ENCODE assay signal across 8 cellular contexts in genomic region chr22:49855491-49855911, GRCh38. TPM values are rescaled to one million over a fixed set of nuclear protein-coding genes. Genes with fewer than 3 reads are reported as not detected.
DNase-seq lines count a peak whose midpoint lies in the region; ATAC-seq, FAIRE-seq and TF ChIP-seq lines count a peak whose summit lies in the region.

No MANE protein-coding gene starts in this region.

- H3K4me2 ChIP-seq in PC-9 = peak overlapping the region; percentile 87

- peak overlapping the region; percentile 92 for H3K4me3 ChIP-seq in GM06990 (replicated peaks; ENCODE audit: low read depth, low read length)
- H3K4me3 ChIP-seq in PC-9 = peak overlapping the region; percentile 70
- H3K4me3 ChIP-seq in pancreas = peak overlapping the region in 2 of 4 donors; percentile 49 to 65

- H3K9me3 ChIP-seq in PC-9 (ENCODE audit: insufficient read depth, low read depth) (no peaks in the 10 kb centered on the region), pancreas (no peaks in the 10 kb centered on the region)

- FAIRE-seq in pancreas (lab: Jason Lieb, UNC) = no peak

- H3K27me3 Mint-ChIP-seq in effector memory CD8-positive, alpha-beta T cell = peaks cover 0 to 3% of the 10 kb centered on the region in 2 donors

- TF ChIP-seq CTCF in GM06990 (IDR thresholded peaks at IDR 0.05; ENCODE audit: insufficient read depth, low read length, poor library complexity, severe bottlenecking) (no peak), PC-9 (conservative IDR thresholded peaks at IDR 0.05) (no peak), pancreas (IDR thresholded peaks at IDR 0.05) (no peak)

- no peaks in the 10 kb centered on the region for H3K9me2 ChIP-seq in PC-9 (ENCODE audit: insufficient read depth)

- peaks cover 63% of the 10 kb centered on the region for H3K79me2 ChIP-seq in PC-9 (ENCODE audit: low read depth)

- H2AFZ ChIP-seq in PC-9 = no peak overlapping the region

- H3K4me3 Mint-ChIP-seq in effector memory CD8-positive, alpha-beta T cell = peak overlapping the region; percentile 98 to 99

- WGBS in pancreas, 2 donors = 11 to 19% methylated on average over 8 of the region's 8 CpGs

- H3K27me3 ChIP-seq in GM06990 (replicated peaks; ENCODE audit: control insufficient read depth, insufficient read depth, low read length) (peaks cover 1% of the 10 kb centered on the region; the same call in 1 of the 2 replicates), PC-9 (ENCODE audit: insufficient read depth, low read depth) (no peaks in the 10 kb centered on the region), pancreas (no peaks in the 10 kb centered on the region)

- H3K4me1 Mint-ChIP-seq in effector memory CD8-positive, alpha-beta T cell (ENCODE audit: low read depth in 2 of 2) = peaks cover 33 to 46% of the 10 kb centered on the region in 2 donors

- BruUV-seq in PC-9 (replicated peaks; lab: Mats Ljungman, UMichigan) = no TSS peak

- POLR2A ChIA-PET in PC-9 (lab: Charles Lee; ENCODE audit: unreplicated experiment) = interaction anchor here (0.6 to 1.0 kb wide), 3 partner anchors 29 to 196 kb away, joined by 3 to 5 read pairs (median 4); no protein-coding TSS in a partner anchor

- CTCF ChIA-PET in PC-9 (lab: Charles Lee) = interaction anchor here (0.5 to 0.6 kb wide), 2 partner anchors 30 to 469 kb away, joined by 4 to 5 read pairs; no protein-coding TSS in a partner anchor

- peak overlapping the region; percentile 95 to 96 for H3K27ac Mint-ChIP-seq in effector memory CD8-positive, alpha-beta T cell

- H4K20me1 ChIP-seq in PC-9 (ENCODE audit: insufficient read depth) = peaks cover 49% of the 10 kb centered on the region

- H3K4me1 ChIP-seq in PC-9 (replicated peaks; ENCODE audit: insufficient read depth) (peaks cover 21% of the 10 kb centered on the region), pancreas (peaks cover 4 to 16% (median 11%) of the 10 kb centered on the region in 3 donors)

- no peaks in the 10 kb centered on the region for H3K9me3 Mint-ChIP-seq in effector memory CD8-positive, alpha-beta T cell

- ATAC-seq in effector memory CD8-positive, alpha-beta T cell (replicated peaks) = no peak
- ATAC-seq in pancreas (peak in 1 of 4 donors; percentile 2), GM19455 (IDR thresholded peaks at IDR 0.05; ENCODE audit: unreplicated experiment) (no peak), HG03571 (IDR thresholded peaks at IDR 0.05; ENCODE audit: unreplicated experiment) (no peak)

- peak overlapping the region; percentile 18 for H3K27ac ChIP-seq in PC-9
- peak overlapping the region in 3 of 4 donors; percentile 5 to 65 (median 30) for H3K27ac ChIP-seq in pancreas

- peaks cover 7% of the 10 kb centered on the region for H3K36me3 Mint-ChIP-seq in effector memory CD8-positive, alpha-beta T cell (ENCODE audit: insufficient read depth)

- intact Hi-C loops in PC-9 (cut with micrococcal nuclease; ENCODE audit: unreplicated experiment) (loop anchor here (2.0 kb wide), 2 partner anchors 29 to 59 kb away; partner anchors contain the start of gene BRD1), pancreas (cut with DNase I) (no loop called here)

- H3K36me3 ChIP-seq in GM06990 (ENCODE audit: control insufficient read depth, insufficient read depth, low read length) = no peaks in the 10 kb centered on the region; the same call in 1 of the 2 replicates
- H3K36me3 ChIP-seq in PC-9 (ENCODE audit: low read depth) = no peaks in the 10 kb centered on the region
- H3K36me3 ChIP-seq in pancreas = no peaks in the 10 kb centered on the region

- DNase-seq in GM06990 (ENCODE audit: extremely low read depth, insufficient read length) (no peak), PC-9 (peak; percentile 50 to 65), pancreas (peak in 2 of 6 donors; percentile 27 to 46), SKM-1 treated with dmso at 0.1 percent for 144 hours (lab: John Stamatoyannopoulos, UW; ENCODE audit: unreplicated experiment) (no peak)
- DNase-seq in effector memory CD8-positive, alpha-beta T cell = no peak
- DNase-seq in stimulated activated CD4-positive, alpha-beta T cell treated with anti-CD3 and anti-CD28 coated beads, Interleukin-4, amount 100 ng/mL, for 1 hour = no peak

- peaks cover 34% of the 10 kb centered on the region; the same call in 1 of the 2 replicates for H3F3A ChIP-seq in PC-9 (ENCODE audit: insufficient read depth, low read depth)

RNA-seq across cellular contexts. Expression of gene ZBED4, which starts 1.9 kb away (rescaled TPM):
- total RNA-seq in PC-9 (2021) (18.2 and 21.4 TPM in 2 replicates), pancreas (1 to 10 TPM; 3.7 to 7.2 (median 5.5) TPM)
- polyA plus RNA-seq in pancreas = 1 to 10 TPM; 2.4 to 3.2 TPM

RNA-seq across cellular contexts. Expression of gene BRD1, which starts 27.8 kb away (rescaled TPM):
- 28.5 and 30.9 TPM in 2 replicates for total RNA-seq in PC-9 (2021)
- 10 to 100 TPM; 14.0 to 23.6 (median 15.8) TPM for total RNA-seq in pancreas
- polyA plus RNA-seq in pancreas = 10 to 100 TPM; 19.7 to 26.3 TPM

Comparison
In these comparisons a context has a peak if more than half of its experiments do, and no peak if none do; other contexts are left out.
1. DNase-seq: peak in PC-9 (2 of 2); none in GM06990 (single experiment), effector memory CD8-positive, alpha-beta T cell (0 of 3), SKM-1 treated with dmso at 0.1 percent for 144 hours (single experiment) and stimulated activated CD4-positive, alpha-beta T cell treated with anti-CD3 and anti-CD28 coated beads, Interleukin-4, amount 100 ng/mL, for 1 hour (single experiment).